In the genomic region with DNA sequence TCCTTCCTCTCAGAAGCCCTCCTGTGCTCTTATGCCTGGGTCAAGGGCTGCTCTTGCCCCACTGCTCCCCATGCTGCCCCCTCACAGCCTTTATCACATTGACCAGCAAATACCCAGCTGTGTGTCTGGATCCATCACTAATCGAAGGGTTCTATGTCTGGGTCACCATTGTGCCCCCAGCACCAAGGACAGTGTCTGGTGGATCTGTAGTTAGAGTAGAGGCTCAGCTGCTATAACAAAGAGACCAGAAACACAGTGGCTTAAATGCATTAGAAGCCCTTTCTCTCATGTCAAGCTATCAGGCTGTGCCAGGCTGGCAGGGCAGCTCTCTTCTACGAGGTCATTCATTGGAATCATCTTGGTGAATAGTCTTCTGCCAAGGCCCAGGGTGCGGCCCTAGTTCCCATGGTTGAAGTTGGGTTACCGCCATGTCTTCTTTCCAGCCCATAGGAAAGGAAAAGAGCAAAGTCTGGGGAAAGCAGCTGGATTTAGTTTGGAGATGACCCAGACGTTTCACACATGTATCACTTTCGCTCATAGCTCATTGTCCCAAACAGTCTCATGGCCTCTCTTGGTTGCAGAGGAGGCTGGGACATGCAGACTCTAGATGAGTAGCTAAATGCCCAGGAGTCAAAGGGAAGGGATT, we compare ENCODE assay signal across 26 cellular contexts. TPM values are rescaled to one million over a fixed set of nuclear protein-coding genes. Genes with fewer than 3 reads are reported as not detected.
"Had no signal": no experiment of that assay in that cellular context is flagged by ENCODE, and none has a peak within 500 bp of the region (broad histone marks: within the 10 kb centered on the region; RNA-seq: fewer than 3 reads in every experiment).

No MANE protein-coding gene starts in this region.

- ATAC-seq: esophagus mucosa, left lung, lower lobe of right lung, pancreas, right lobe of liver had no signal

- FAIRE-seq: pancreas had no signal

- H3K9me3 ChIP-seq: gastroesophageal sphincter, left lung, lower lobe of right lung, pancreas, prostate gland, right lobe of liver, stomach, thoracic aorta, transverse colon had no signal

- H3K27me3 ChIP-seq: dorsolateral prefrontal cortex, gastroesophageal sphincter, left lung, neural progenitor cell, pancreas, right lobe of liver, stomach, transverse colon had no signal

- H3K9me3 Mint-ChIP-seq: natural killer cell treated with Interleukin-12 subunit alpha and Interleukin-12 subunit beta and Interleukin-15 and Interleukin-18, amount 100 ng/mL, for 72 hours had no signal

- H3K27ac ChIP-seq: left lung, lower lobe of right lung, neural progenitor cell, pancreas, prostate gland, right lobe of liver, stomach, thoracic aorta, transverse colon had no signal

- H3K4me3 Mint-ChIP-seq: natural killer cell treated with Interleukin-12 subunit alpha and Interleukin-12 subunit beta and Interleukin-15 and Interleukin-18, amount 100 ng/mL, for 72 hours had no signal

- H3K27ac Mint-ChIP-seq: natural killer cell treated with Interleukin-12 subunit alpha and Interleukin-12 subunit beta and Interleukin-15 and Interleukin-18, amount 100 ng/mL, for 72 hours had no signal

- H3K4me1 ChIP-seq: left lung, lower lobe of right lung, pancreas, prostate gland, right lobe of liver, transverse colon had no signal

- H3K4me2 ChIP-seq: neural progenitor cell had no signal

- H3K4me3 ChIP-seq: dorsolateral prefrontal cortex, gastroesophageal sphincter, left lung, lower lobe of right lung, neural progenitor cell, pancreas, prostate gland, right lobe of liver, stomach, thoracic aorta, transverse colon had no signal

- H2AFZ ChIP-seq: neural progenitor cell had no signal

- H3K36me3 Mint-ChIP-seq: natural killer cell treated with Interleukin-12 subunit alpha and Interleukin-12 subunit beta and Interleukin-15 and Interleukin-18, amount 100 ng/mL, for 72 hours; neural progenitor cell had no signal

- DNase-seq: cortex of kidney; effector CD8-positive, alpha-beta T cell; foreskin fibroblast; glutamatergic neuron; islet precursor cell; left lung; lower lobe of right lung; mesenchymal stem cell; midbrain; nucleus accumbens; retina; stimulated activated CD4-positive, alpha-beta T cell treated with anti-CD3 and anti-CD28 coated beads, Interleukin-2, amount 100 ng/mL, for 24 hours; stimulated activated CD4-positive, alpha-beta T cell treated with anti-CD3 and anti-CD28 coated beads, Interleukin-4, amount 100 ng/mL, for 4 hours; stimulated activated naive CD4-positive, alpha-beta T cell; stomach; substantia nigra; transverse colon had no signal

- H3K36me3 ChIP-seq: gastroesophageal sphincter, left lung, lower lobe of right lung, neural progenitor cell, pancreas, prostate gland, right lobe of liver, stomach, thoracic aorta, transverse colon had no signal

- H3K9ac ChIP-seq: neural progenitor cell had no signal

RNA-seq across cellular contexts. Expression of a gene that starts 32.2 kb away (rescaled TPM):
- total RNA-seq: natural killer cell treated with Interleukin-12 subunit alpha and Interleukin-12 subunit beta and Interleukin-15 and Interleukin-18, amount 100 ng/mL, for 72 hours had no signal
